In genomic region chr4:47533689-47534347, GRCh38 we compare ENCODE assay signal across 10 cellular contexts. TPM values are rescaled to one million over a fixed set of nuclear protein-coding genes. Genes with fewer than 3 reads are reported as not detected.
DNase-seq lines count a peak whose midpoint lies in the region; ATAC-seq, FAIRE-seq and TF ChIP-seq lines count a peak whose summit lies in the region.
"Had no signal": no experiment of that assay in that cellular context is flagged by ENCODE, and none has a peak within 500 bp of the region (broad histone marks: within the 10 kb centered on the region; RNA-seq: fewer than 3 reads in every experiment).

No MANE protein-coding gene starts in this region.

- DNase-seq in GM12891 (ENCODE audit: insufficient read length, low spot score), result no peak
- no peak for DNase-seq in naive B cell
- no peak for DNase-seq in HCEC 1CT
- no peak for DNase-seq in NCI-H526 treated with DMSO at 0.1 percent for 48 hours (lab: John Stamatoyannopoulos, UW)
- DNase-seq in caudate nucleus (lab: John Stamatoyannopoulos, UW), result no peak
- DNase-seq: MG63, NCI-H2171 treated with DMSO at 0.1 percent for 48 hours had no signal

- ATAC-seq in HG02610 (IDR thresholded peaks at IDR 0.05; ENCODE audit: unreplicated experiment) (peak; percentile 36), naive B cell (ENCODE audit: low read depth in 2 of 2) (no peak)

- H3K4me1 Mint-ChIP-seq in activated naive CD8-positive, alpha-beta T cell (ENCODE audit: low read depth), result peaks cover 35% of the 10 kb centered on the region
- peaks cover 40 to 61% (median 57%) of the 10 kb centered on the region in 3 donors for H3K4me1 Mint-ChIP-seq in naive B cell

- peak overlapping the region; percentile 52 for H3K4me3 Mint-ChIP-seq in activated naive CD8-positive, alpha-beta T cell
- H3K4me3 Mint-ChIP-seq in naive B cell, result peak overlapping the region in 1 of 8 donors; percentile 5
- H3K4me3 Mint-ChIP-seq: dendritic cell treated with granulocyte-macrophage colony-stimulating factor and Interleukin-4, amounts not matched to agents 40 ng/mL and 50 ng/mL, for 4 days had no signal

- no peak for TF ChIP-seq POLR2A in GM12891 (IDR thresholded peaks at IDR 0.05; ENCODE audit: low read depth, low read length)

- peaks cover 11% of the 10 kb centered on the region for H3K9me3 Mint-ChIP-seq in activated naive CD8-positive, alpha-beta T cell (ENCODE audit: low read depth)
- peaks cover 0 to 11% (median 3%) of the 10 kb centered on the region in 7 donors for H3K9me3 Mint-ChIP-seq in naive B cell

- H3K27ac Mint-ChIP-seq in activated naive CD8-positive, alpha-beta T cell, result peak overlapping the region; percentile 31
- peak overlapping the region in 4 of 6 donors; percentile 18 to 49 (median 42) for H3K27ac Mint-ChIP-seq in naive B cell
- H3K27ac Mint-ChIP-seq: dendritic cell treated with granulocyte-macrophage colony-stimulating factor and Interleukin-4, amounts not matched to agents 40 ng/mL and 50 ng/mL, for 4 days had no signal

- H3K27ac ChIP-seq in caudate nucleus (ENCODE audit: low read depth, low read length), result no peak overlapping the region

- H3K36me3 Mint-ChIP-seq in activated naive CD8-positive, alpha-beta T cell, result peaks cover 28% of the 10 kb centered on the region
- peaks cover 41 to 48% of the 10 kb centered on the region in 2 donors for H3K36me3 Mint-ChIP-seq in naive B cell

- no peaks in the 10 kb centered on the region for H3K27me3 Mint-ChIP-seq in activated naive CD8-positive, alpha-beta T cell
- no peaks in the 10 kb centered on the region for H3K27me3 Mint-ChIP-seq in naive B cell
- H3K27me3 Mint-ChIP-seq: dendritic cell treated with granulocyte-macrophage colony-stimulating factor and Interleukin-4, amounts not matched to agents 40 ng/mL and 50 ng/mL, for 4 days had no signal

- FAIRE-seq in GM12891 (lab: Jason Lieb, UNC), result peak; percentile 31

TF ChIP-seq in GM12891, 5 proteins besides CTCF, POLR2A, EP300 and RAD21:
- TF ChIP-seq PAX5 (IDR thresholded peaks at IDR 0.05; ENCODE audit: insufficient read depth, low read length, severe bottlenecking) (no peak), POU2F2 (IDR thresholded peaks at IDR 0.05; ENCODE audit: low read depth, low read length) (no peak), POLR2AphosphoS5 (IDR thresholded peaks at IDR 0.05; ENCODE audit: low read depth, low read length) (no peak), TAF1 (IDR thresholded peaks at IDR 0.05; ENCODE audit: low read depth, low read length) (no peak), SPI1 (IDR thresholded peaks at IDR 0.05; ENCODE audit: low read depth, low read length) (peak; percentile 50)

RNA-seq across cellular contexts. Expression of gene ATP10D, which starts 48.7 kb away (rescaled TPM):
- 3.4 TPM for polyA plus RNA-seq in GM12891 (2012; ENCODE audit: low read depth, missing spikeins)
- polyA plus RNA-seq in naive B cell (ENCODE audit: low read depth in 6 of 6), result 10 to 100 TPM; 21.5 to 70.9 (median 43.8) TPM
